9 cellular contexts compared by ENCODE assay signal in the genomic region with DNA sequence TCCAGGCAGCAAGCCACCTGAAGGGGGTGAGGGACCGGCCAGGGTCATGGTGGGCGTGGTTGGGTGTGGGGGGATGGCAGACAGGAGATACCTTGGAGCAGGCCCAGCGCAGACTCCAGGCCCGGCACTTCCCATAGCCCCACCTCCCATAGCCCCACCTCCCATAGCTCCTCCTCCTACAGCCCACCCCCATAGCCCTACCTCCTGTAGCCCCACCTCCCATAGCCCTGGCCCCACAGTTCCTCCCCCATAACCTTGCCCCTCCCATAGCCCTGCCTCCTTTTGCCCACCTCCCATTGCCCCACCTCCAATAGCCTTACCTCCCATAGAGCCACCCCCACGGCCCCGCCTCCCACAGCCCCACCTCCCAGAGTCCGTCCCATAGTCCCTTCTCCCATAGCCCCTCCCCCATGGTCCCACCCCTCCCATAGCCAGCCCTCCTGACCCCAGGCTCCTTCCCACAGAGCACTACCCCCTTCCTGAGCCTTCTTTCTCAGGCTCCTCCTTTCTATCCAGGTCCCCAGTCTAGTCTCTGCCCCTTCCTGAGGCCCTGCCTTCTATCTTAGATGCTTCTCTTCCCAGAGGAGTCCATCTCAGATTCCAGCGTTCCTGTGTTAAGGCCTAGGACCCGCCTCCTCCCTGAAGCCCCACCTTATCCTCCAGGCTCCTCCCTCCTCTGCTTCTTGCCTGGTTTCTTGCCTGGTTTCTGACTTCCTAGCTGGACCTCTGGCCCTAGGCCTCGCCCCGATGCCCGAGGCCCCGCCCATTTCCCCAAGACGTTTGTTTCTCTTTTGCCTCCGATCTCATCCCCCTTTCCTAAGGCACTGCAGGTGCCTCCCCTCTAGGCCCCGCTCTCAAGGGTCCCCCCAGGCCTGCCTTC. TPM values are rescaled to one million over a fixed set of nuclear protein-coding genes. Genes with fewer than 3 reads are reported as not detected.
DNase-seq lines count a peak whose midpoint lies in the region; ATAC-seq, FAIRE-seq and TF ChIP-seq lines count a peak whose summit lies in the region.
"Had no signal": no experiment of that assay in that cellular context is flagged by ENCODE, and none has a peak within 500 bp of the region (broad histone marks: within the 10 kb centered on the region; RNA-seq: fewer than 3 reads in every experiment).

No MANE protein-coding gene starts in this region.

- H3K27me3 Mint-ChIP-seq in CD14-positive monocyte (ENCODE audit: low read depth in 3 of 3): peaks cover 0 to 5% (median 2%) of the 10 kb centered on the region in 3 donors

- peak; percentile 90 for FAIRE-seq in H54 (lab: Jason Lieb, UNC)

- H3K79me1 ChIP-seq in trophoblast cell (ENCODE audit: low read length): peaks cover 6% of the 10 kb centered on the region

- no CpG with 5 or more reads among the region's 16 CpGs for WGBS in trophoblast cell (ENCODE audit: extremely low coverage, insufficient coverage, insufficient read length)

- H3K9me2 ChIP-seq in SU-DHL-6 (replicated peaks; ENCODE audit: insufficient read depth, low read length): no peaks in the 10 kb centered on the region

- no peak overlapping the region for H2BK12ac ChIP-seq in trophoblast cell (ENCODE audit: low read length)

- peak overlapping the region; percentile 23 for H2AK5ac ChIP-seq in trophoblast cell (ENCODE audit: low read length)

- DNase-seq in CD14-positive monocyte (ENCODE audit: low spot score) (no peak), H54 (ENCODE audit: insufficient read length, low spot score) (peak; percentile 76), fibroblast of the conjunctiva (ENCODE audit: low read depth) (peak; percentile 30), trophoblast cell (peak; percentile 34 to 39), amygdala (lab: John Stamatoyannopoulos, UW) (no peak), vagina (ENCODE audit: extremely low spot score in 2 of 2) (no peak)

- H4K8ac ChIP-seq in trophoblast cell (ENCODE audit: low read depth, low read length): peak overlapping the region; percentile 43

- H3K4me3 ChIP-seq in SU-DHL-6 (ENCODE audit: insufficient read depth, low read length, poor library complexity, severe bottlenecking): no peak overlapping the region
- H3K4me3 ChIP-seq in trophoblast cell (ENCODE audit: low read depth, low read length): no peak overlapping the region
- no peak overlapping the region for H3K4me3 ChIP-seq in vagina
- H3K4me3 ChIP-seq: thoracic aorta had no signal

- H3K79me2 ChIP-seq in SU-DHL-6 (ENCODE audit: insufficient read depth, low read length) (no peaks in the 10 kb centered on the region), trophoblast cell (ENCODE audit: control insufficient read depth, insufficient read depth, low read length, poor library complexity) (no peaks in the 10 kb centered on the region)

- H2AFZ ChIP-seq in SU-DHL-6 (ENCODE audit: low read depth, low read length, severe bottlenecking) (peak overlapping the region; percentile 51), trophoblast cell (ENCODE audit: insufficient read depth, low read length, poor library complexity) (peak overlapping the region; percentile 42)

- H2BK5ac ChIP-seq in trophoblast cell (ENCODE audit: low read depth, low read length, poor library complexity): peak overlapping the region; percentile 31

- peak overlapping the region; percentile 43 for H3K14ac ChIP-seq in trophoblast cell (ENCODE audit: low read length)

- H3K9ac ChIP-seq in SU-DHL-6 (ENCODE audit: low read length): no peak overlapping the region
- H3K9ac ChIP-seq in trophoblast cell (ENCODE audit: low read length): no peak overlapping the region

- peak overlapping the region; percentile 31 for H3K18ac ChIP-seq in trophoblast cell (ENCODE audit: low read length)

- H3K4ac ChIP-seq in trophoblast cell (ENCODE audit: low read depth, low read length): peak overlapping the region; percentile 8

- H3K4me1 ChIP-seq in trophoblast cell (ENCODE audit: control insufficient read depth in 1 of 2, insufficient read depth in 2 of 2, low read length in 2 of 2) (peaks cover 7 to 12% of the 10 kb centered on the region in 2 experiments), vagina (peaks cover 4% of the 10 kb centered on the region)

- TF ChIP-seq POLR2A in H54 (IDR thresholded peaks at IDR 0.05; ENCODE audit: low read depth, low read length) (no peak), vagina (IDR thresholded peaks at IDR 0.05) (no peak)

- H3K4me1 Mint-ChIP-seq in CD14-positive monocyte: peaks cover 9% of the 10 kb centered on the region

- TF ChIP-seq CTCF in CD14-positive monocyte (IDR thresholded peaks at IDR 0.05) (no peak), SU-DHL-6 (IDR thresholded peaks at IDR 0.05; ENCODE audit: insufficient read depth, low read length, poor library complexity, severe bottlenecking) (no peak), vagina (IDR thresholded peaks at IDR 0.05) (no peak)

- H3K27ac ChIP-seq in SU-DHL-6 (ENCODE audit: low read depth, low read length) (no peak overlapping the region), trophoblast cell (ENCODE audit: low read depth, low read length) (peak overlapping the region; percentile 19), vagina (no peak overlapping the region)
- H3K27ac ChIP-seq: thoracic aorta had no signal

- H3K9me3 ChIP-seq in SU-DHL-6 (ENCODE audit: insufficient read depth, low read length): no peaks in the 10 kb centered on the region
- H3K9me3 ChIP-seq in trophoblast cell (ENCODE audit: insufficient read depth, low read depth, low read length): peaks cover 3% of the 10 kb centered on the region
- H3K9me3 ChIP-seq in vagina: no peaks in the 10 kb centered on the region
- H3K9me3 ChIP-seq: thoracic aorta had no signal

- no peaks in the 10 kb centered on the region for H3K36me3 Mint-ChIP-seq in CD14-positive monocyte

- no peaks in the 10 kb centered on the region for H3F3A ChIP-seq in SU-DHL-6 (ENCODE audit: insufficient read depth)

- intact Hi-C loops in CD14-positive monocyte (cut with micrococcal nuclease) (no loop called here), vagina (cut with DNase I) (no loop called here)

- peak overlapping the region in 2 of 7 donors; percentile 13 to 32 for H3K27ac Mint-ChIP-seq in CD14-positive monocyte

- H3K27me3 ChIP-seq in SU-DHL-6 (ENCODE audit: low read length) (no peaks in the 10 kb centered on the region), trophoblast cell (ENCODE audit: insufficient read depth, low read length) (no peaks in the 10 kb centered on the region), vagina (no peaks in the 10 kb centered on the region)

- peak overlapping the region; percentile 20 for H2BK120ac ChIP-seq in trophoblast cell (ENCODE audit: insufficient read depth, low read length, poor library complexity)

- H3K4me3 Mint-ChIP-seq in CD14-positive monocyte: peak overlapping the region; percentile 75 to 88

- no peak overlapping the region for H3K23ac ChIP-seq in trophoblast cell (ENCODE audit: low read length)

- peak overlapping the region; percentile 27 for H4K12ac ChIP-seq in trophoblast cell (ENCODE audit: low read depth, low read length)

- peaks cover 0 to 2% (median 0%) of the 10 kb centered on the region in 7 donors for H3K9me3 Mint-ChIP-seq in CD14-positive monocyte

- ATAC-seq in HG02885 (IDR thresholded peaks at IDR 0.05; ENCODE audit: poor library complexity, unreplicated experiment): no peak

- H3K36me3 ChIP-seq in SU-DHL-6 (ENCODE audit: low read length): no peaks in the 10 kb centered on the region
- peaks cover 13% of the 10 kb centered on the region in 2 experiments for H3K36me3 ChIP-seq in trophoblast cell (ENCODE audit: control insufficient read depth in 1 of 2, insufficient read depth in 2 of 2, low read length in 2 of 2)
- peaks cover 0 to 12% of the 10 kb centered on the region in 2 donors for H3K36me3 ChIP-seq in vagina

- peak overlapping the region; percentile 76 for H4K91ac ChIP-seq in trophoblast cell (ENCODE audit: low read depth, low read length)

- no peak overlapping the region for H3K4me2 ChIP-seq in SU-DHL-6 (ENCODE audit: low read depth, low read length, poor library complexity, severe bottlenecking)
- peak overlapping the region; percentile 40 for H3K4me2 ChIP-seq in trophoblast cell (ENCODE audit: low read length)

- no peaks in the 10 kb centered on the region for H4K20me1 ChIP-seq in SU-DHL-6 (ENCODE audit: low read depth, low read length)

RNA-seq across cellular contexts. Expression of gene PTPRU, which starts 46.8 kb away (rescaled TPM):
- under 1 TPM in 1 of 2 donors, not detected in 1; 0.42 TPM for polyA plus RNA-seq in CD14-positive monocyte
- 33.5 and 35.1 TPM in 2 replicates for polyA plus RNA-seq in trophoblast cell (2013)
- 37.3 TPM for total RNA-seq in vagina

RNA-seq across cellular contexts. Expression of gene MECR, which starts 52.4 kb away (rescaled TPM):
- polyA plus RNA-seq in CD14-positive monocyte: 1 to 10 TPM; 6.3 to 7.5 TPM
- 17.6 and 18.9 TPM in 2 replicates for polyA plus RNA-seq in trophoblast cell (2013)
- 16.9 TPM for total RNA-seq in vagina

Comparison
In these comparisons a context has a peak if more than half of its experiments do, and no peak if none do; other contexts are left out.
1. DNase-seq: peak in H54 (single experiment), fibroblast of the conjunctiva (single experiment) and trophoblast cell (2 of 2); none in CD14-positive monocyte (single experiment), amygdala (0 of 56) and vagina (0 of 2).